27 cellular contexts compared by ENCODE assay signal in genomic region chr14:24954697-24955037, GRCh38.
"Had no signal": no experiment of that assay in that cellular context is flagged by ENCODE, and none has a peak within 500 bp of the region (broad histone marks: within the 10 kb centered on the region; RNA-seq: fewer than 3 reads in every experiment).

No MANE protein-coding gene starts in this region.

- H3K9me3 Mint-ChIP-seq: activated naive CD4-positive, alpha-beta T cell treated with anti-CD3 and anti-CD28 coated beads, Interleukin-2, amount 50 U/mL, for 72 hours; central memory CD8-positive, alpha-beta T cell; dendritic cell treated with granulocyte-macrophage colony-stimulating factor and Interleukin-4, amounts not matched to agents 40 ng/mL and 50 ng/mL, for 4 days; natural killer cell treated with Interleukin-12 subunit alpha and Interleukin-12 subunit beta and Interleukin-15 and Interleukin-18, amount 100 ng/mL, for 72 hours had no signal

- H3K4me2 ChIP-seq: smooth muscle cell had no signal

- H3K36me3 Mint-ChIP-seq: activated CD8-positive, alpha-beta memory T cell treated with anti-CD3 and anti-CD28 coated beads, Interleukin-2, amount 10 ng/mL, durations not matched to agents 7 days and 5 days; activated naive CD4-positive, alpha-beta T cell treated with anti-CD3 and anti-CD28 coated beads, Interleukin-2, amount 50 U/mL, for 72 hours; natural killer cell treated with Interleukin-12 subunit alpha and Interleukin-12 subunit beta and Interleukin-15 and Interleukin-18, amount 100 ng/mL, for 72 hours; stimulated activated naive B cell treated with anti-CD40 and anti-IgM and Interleukin-4, amounts not matched to agents 10 μg/mL and 1 μg/mL and 100 μg/mL, for 72 hours had no signal

- H3K27me3 ChIP-seq: breast epithelium, gastrocnemius medialis, stomach, thyroid gland, upper lobe of left lung, vagina had no signal

- H3K27ac ChIP-seq: breast epithelium, gastrocnemius medialis, lower lobe of right lung, stomach, thyroid gland, vagina had no signal

- H3K4me3 ChIP-seq: breast epithelium, gastrocnemius medialis, lower lobe of right lung, smooth muscle cell, stomach, thyroid gland, upper lobe of left lung, vagina had no signal

- H3K9me3 ChIP-seq: breast epithelium, gastrocnemius medialis, lower lobe of right lung, stomach, thyroid gland, upper lobe of left lung, vagina had no signal

- H3K4me3 Mint-ChIP-seq: activated CD8-positive, alpha-beta memory T cell treated with anti-CD3 and anti-CD28 coated beads, Interleukin-2, amount 10 ng/mL, durations not matched to agents 7 days and 5 days; activated CD8-positive, alpha-beta T cell treated with anti-CD3 and anti-CD28 coated beads, Interleukin-2, amount 10 ng/mL, durations not matched to agents 7 days and 5 days; central memory CD8-positive, alpha-beta T cell; dendritic cell treated with granulocyte-macrophage colony-stimulating factor and Interleukin-4, amounts not matched to agents 40 ng/mL and 50 ng/mL, for 4 days; natural killer cell treated with Interleukin-12 subunit alpha and Interleukin-12 subunit beta and Interleukin-15 and Interleukin-18, amount 100 ng/mL, for 72 hours; stimulated activated naive B cell treated with anti-CD40 and anti-IgM and Interleukin-4, amounts not matched to agents 10 μg/mL and 1 μg/mL and 100 μg/mL, for 72 hours; WTC11 had no signal

- ATAC-seq: activated CD8-positive, alpha-beta memory T cell treated with anti-CD3 and anti-CD28 coated beads, Interleukin-2, amount 10 ng/mL, durations not matched to agents 7 days and 5 days; activated CD8-positive, alpha-beta T cell treated with anti-CD3 and anti-CD28 coated beads, Interleukin-2, amount 10 ng/mL, durations not matched to agents 7 days and 5 days; activated naive CD4-positive, alpha-beta T cell treated with anti-CD3 and anti-CD28 coated beads, Interleukin-2, amount 50 U/mL, for 72 hours; gastrocnemius medialis; left colon; lower lobe of right lung; natural killer cell treated with Interleukin-12 subunit alpha and Interleukin-12 subunit beta and Interleukin-15 and Interleukin-18, amount 100 ng/mL, for 72 hours; WTC11 had no signal

- H3K27me3 Mint-ChIP-seq: activated CD8-positive, alpha-beta memory T cell treated with anti-CD3 and anti-CD28 coated beads, Interleukin-2, amount 10 ng/mL, durations not matched to agents 7 days and 5 days had no signal

- H3K4me1 ChIP-seq: breast epithelium had no signal

- H3K27ac Mint-ChIP-seq: activated CD8-positive, alpha-beta memory T cell treated with anti-CD3 and anti-CD28 coated beads, Interleukin-2, amount 10 ng/mL, durations not matched to agents 7 days and 5 days; activated CD8-positive, alpha-beta T cell treated with anti-CD3 and anti-CD28 coated beads, Interleukin-2, amount 10 ng/mL, durations not matched to agents 7 days and 5 days; dendritic cell treated with granulocyte-macrophage colony-stimulating factor and Interleukin-4, amounts not matched to agents 40 ng/mL and 50 ng/mL, for 4 days; natural killer cell treated with Interleukin-12 subunit alpha and Interleukin-12 subunit beta and Interleukin-15 and Interleukin-18, amount 100 ng/mL, for 72 hours; stimulated activated naive B cell treated with anti-CD40 and anti-IgM and Interleukin-4, amounts not matched to agents 10 μg/mL and 1 μg/mL and 100 μg/mL, for 72 hours; WTC11 had no signal

- DNase-seq: activated CD4-positive, alpha-beta T cell treated with anti-CD3 and anti-CD28 coated beads, Interleukin-2, amount 50 U/mL, for 1 hour; activated CD8-positive, alpha-beta memory T cell treated with anti-CD3 and anti-CD28 coated beads, Interleukin-2, amount 10 ng/mL, durations not matched to agents 7 days and 5 days; activated CD8-positive, alpha-beta T cell treated with anti-CD3 and anti-CD28 coated beads, Interleukin-2, amount 10 ng/mL, durations not matched to agents 7 days and 5 days; activated naive CD4-positive, alpha-beta T cell; activated T-cell treated with anti-CD3 and anti-CD28 coated beads, Interleukin-2, amount 50 U/mL, for 48 hours; gastrocnemius medialis; glutamatergic neuron; hippocampal formation; left colon; lower lobe of right lung; mesendoderm; stimulated activated CD4-positive, alpha-beta T cell treated with anti-CD3 and anti-CD28 coated beads, Interleukin-1b, Interleukin-23, amount 100 ng/mL, for 48 hours; stimulated activated CD4-positive, alpha-beta T cell treated with anti-CD3 and anti-CD28 coated beads, Interleukin-4, amount 100 ng/mL, for 4 hours; stimulated activated CD8-positive, alpha-beta memory T cell treated with anti-CD3 and anti-CD28 coated beads, Interleukin-4, amount 100 ng/mL, for 48 hours; stimulated activated naive B cell treated with anti-CD40 and anti-IgM and Interleukin-4, amounts not matched to agents 10 μg/mL and 1 μg/mL and 100 μg/mL, for 72 hours; stomach; T-helper 2 cell; thyroid gland; upper lobe of left lung had no signal

- H3K4me1 Mint-ChIP-seq: activated CD8-positive, alpha-beta memory T cell treated with anti-CD3 and anti-CD28 coated beads, Interleukin-2, amount 10 ng/mL, durations not matched to agents 7 days and 5 days; central memory CD8-positive, alpha-beta T cell; stimulated activated naive B cell treated with anti-CD40 and anti-IgM and Interleukin-4, amounts not matched to agents 10 μg/mL and 1 μg/mL and 100 μg/mL, for 72 hours had no signal

- H3K36me3 ChIP-seq: breast epithelium, gastrocnemius medialis, lower lobe of right lung, stomach, thyroid gland, upper lobe of left lung, vagina had no signal
